Comparison of ENCODE assay signal across 22 cellular contexts in the genomic region with DNA sequence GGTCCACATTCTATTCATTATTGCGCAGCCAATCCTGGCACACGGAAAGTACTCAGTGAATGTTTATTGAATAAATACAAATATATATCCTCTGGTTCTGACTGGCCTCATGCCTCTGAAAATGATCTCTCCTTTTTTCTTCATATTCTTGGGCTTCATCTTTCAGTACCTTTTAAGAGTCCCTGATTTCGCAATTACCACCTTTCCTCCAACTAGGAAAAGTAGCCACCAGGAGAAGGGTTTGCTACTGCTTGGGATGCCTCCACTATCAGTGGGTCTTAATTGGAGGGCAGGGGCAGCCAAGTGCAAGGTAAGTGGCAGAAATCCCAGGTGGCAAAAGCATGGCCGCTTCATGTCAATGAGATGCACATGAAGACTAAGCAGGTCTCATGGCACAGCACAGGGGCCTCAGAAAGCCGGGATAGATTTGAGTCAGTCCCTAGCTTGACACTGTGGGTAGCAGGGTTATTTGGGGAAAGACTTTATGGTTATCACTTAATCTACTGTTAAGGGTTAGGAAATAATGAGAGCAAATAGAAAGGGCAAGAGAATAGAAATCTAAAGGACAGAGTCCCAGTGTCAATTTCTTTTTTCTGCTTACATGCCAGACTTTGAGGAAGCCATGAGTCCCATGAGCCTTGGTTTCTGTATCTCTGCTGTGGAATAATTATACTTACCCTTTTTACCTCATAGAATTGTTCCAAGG.
DNase-seq lines count a peak whose midpoint lies in the region; ATAC-seq, FAIRE-seq and TF ChIP-seq lines count a peak whose summit lies in the region.
"Had no signal": no experiment of that assay in that cellular context is flagged by ENCODE, and none has a peak within 500 bp of the region (broad histone marks: within the 10 kb centered on the region; RNA-seq: fewer than 3 reads in every experiment).

No MANE protein-coding gene starts in this region.

- no peaks in the 10 kb centered on the region for H3K79me1 ChIP-seq in H1 (ENCODE audit: low read depth, low read length)

- no peak for TF ChIP-seq POLR2A in H1 (IDR thresholded peaks at IDR 0.05; ENCODE audit: control extremely low read depth in 1 of 2, low read depth in 2 of 2, low read length in 2 of 2)
- no peak for TF ChIP-seq POLR2A in right lobe of liver (IDR thresholded peaks at IDR 0.05)
- TF ChIP-seq POLR2A in spleen (IDR thresholded peaks at IDR 0.05) = no peak

- no peak for TF ChIP-seq CTCF in H1 (IDR thresholded peaks at IDR 0.05; ENCODE audit: control extremely low read depth in 1 of 3, insufficient read depth in 1 of 3, low read depth in 1 of 3, low read length in 3 of 3)
- no peak for TF ChIP-seq CTCF in right lobe of liver (IDR thresholded peaks at IDR 0.05)
- TF ChIP-seq CTCF in spleen (IDR thresholded peaks at IDR 0.05 in 8 of 11, conservative IDR thresholded peaks at IDR 0.05 in 3 of 11) = no peak

- H3K36me3 ChIP-seq in H1 (ENCODE audit: control insufficient read depth in 2 of 4, insufficient read depth in 4 of 4, low read length in 3 of 4) (no peaks in the 10 kb centered on the region), right lobe of liver (no peaks in the 10 kb centered on the region), spleen (no peaks in the 10 kb centered on the region)

- no peaks in the 10 kb centered on the region for H3K79me2 ChIP-seq in H1 (ENCODE audit: control insufficient read depth in 1 of 2, insufficient read depth in 2 of 2, low read length in 2 of 2)

- H3K27me3 ChIP-seq in H1 (replicated peaks in 1 of 4; ENCODE audit: control insufficient read depth in 3 of 4, extremely low read depth in 1 of 4, insufficient read depth in 3 of 4, low read length in 3 of 4) (0 out of 7 replicates have a peak, but pooled peaks cover 0 to 2% (median 0%) of the 10 kb centered on the region in 4 experiments), right lobe of liver (no peaks in the 10 kb centered on the region), spleen (replicated peaks in 1 of 7) (no peaks in the 10 kb centered on the region)

- no peak overlapping the region for H2AK5ac ChIP-seq in H1 (ENCODE audit: low read depth, low read length)

- H3K4me3 ChIP-seq in H1 (ENCODE audit: extremely low read depth in 1 of 4, insufficient read depth in 2 of 4, low read depth in 3 of 4, low read length in 4 of 4) (no peak overlapping the region), right lobe of liver (no peak overlapping the region), spleen (no peak overlapping the region)
- H3K4me3 ChIP-seq: GM23338 had no signal

- H3K27ac Mint-ChIP-seq in stimulated activated naive CD8-positive, alpha-beta T cell treated with anti-CD3 and anti-CD28 coated beads, Interleukin-15, amount 100 ng/mL, for 72 hours = no peak overlapping the region
- H3K27ac Mint-ChIP-seq: B cell; CD4-positive, alpha-beta memory T cell; GM23338 had no signal

- peaks cover 45% of the 10 kb centered on the region for H3K4me1 Mint-ChIP-seq in stimulated activated naive CD8-positive, alpha-beta T cell treated with anti-CD3 and anti-CD28 coated beads, Interleukin-15, amount 100 ng/mL, for 72 hours

- H3K18ac ChIP-seq in H1 (ENCODE audit: extremely low read depth, low read length) = no peak overlapping the region

- H3K4me3 Mint-ChIP-seq in stimulated activated naive CD8-positive, alpha-beta T cell treated with anti-CD3 and anti-CD28 coated beads, Interleukin-15, amount 100 ng/mL, for 72 hours = no peak overlapping the region
- H3K4me3 Mint-ChIP-seq: B cell; CD4-positive, alpha-beta memory T cell; GM23338 had no signal

- no peak overlapping the region for H2BK15ac ChIP-seq in H1 (ENCODE audit: low read length)

- H3K4me2 ChIP-seq in H1 (ENCODE audit: insufficient read depth in 1 of 2, low read depth in 2 of 2, low read length in 2 of 2) = no peak overlapping the region
- H3K4me2 ChIP-seq: GM23338 had no signal

- peak; percentile 45 for ATAC-seq in stimulated activated naive CD8-positive, alpha-beta T cell treated with anti-CD3 and anti-CD28 coated beads, Interleukin-15, Interleukin-2, amounts not matched to agents 100 U/mL and 50 U/mL, for 24 hours
- no peak for ATAC-seq in stimulated activated naive CD8-positive, alpha-beta T cell treated with anti-CD3 and anti-CD28 coated beads, Interleukin-15, amount 100 ng/mL, for 72 hours
- peak; percentile 34 to 61 (median 44) for ATAC-seq in right lobe of liver
- ATAC-seq: GM23338 had no signal

- H3K27ac ChIP-seq in H1 (ENCODE audit: low read depth, low read length) = no peak overlapping the region
- peak overlapping the region in 1 of 3 donors; percentile 10 for H3K27ac ChIP-seq in right lobe of liver
- no peak overlapping the region for H3K27ac ChIP-seq in spleen
- H3K27ac ChIP-seq: 22Rv1 had no signal

- H2AFZ ChIP-seq in H1 (ENCODE audit: low read length) = no peak overlapping the region
- H2AFZ ChIP-seq: GM23338 had no signal

- no peak overlapping the region for H3K23ac ChIP-seq in H1 (ENCODE audit: insufficient read length)

- no peak for DNase-seq in stimulated activated naive CD8-positive, alpha-beta T cell treated with anti-CD3 and anti-CD28 coated beads, Interleukin-15, Interleukin-2, amounts not matched to agents 100 U/mL and 50 U/mL, for 24 hours
- no peak for DNase-seq in stimulated activated naive CD8-positive, alpha-beta T cell treated with anti-CD3 and anti-CD28 coated beads, Interleukin-15, amount 100 ng/mL, for 72 hours
- DNase-seq in H1 (ENCODE audit: low read depth in 1 of 2, low spot score in 2 of 2) (no peak), right lobe of liver (no peak), ureter (ENCODE audit: low spot score) (no peak), spleen (no peak), epidermal melanocyte (ENCODE audit: insufficient read length, low spot score) (no peak)
- DNase-seq: C1 segment of cervical spinal cord; Calu3; CD4-positive, alpha-beta memory T cell; COR-L47; DMS53; DMS79 treated with DMSO at 0.1 percent for 48 hours; GF-D8; H7; HCEC 1CT had no signal

- no peak overlapping the region for H2BK12ac ChIP-seq in H1 (ENCODE audit: low read depth, low read length)

- H3K9me3 Mint-ChIP-seq in stimulated activated naive CD8-positive, alpha-beta T cell treated with anti-CD3 and anti-CD28 coated beads, Interleukin-15, amount 100 ng/mL, for 72 hours = peaks cover 0 to 1% of the 10 kb centered on the region in 2 donors
- H3K9me3 Mint-ChIP-seq: GM23338 had no signal

- no peak overlapping the region for H3K4ac ChIP-seq in H1 (replicated peaks; ENCODE audit: insufficient read length, low read depth, low read length)

- H4K8ac ChIP-seq in H1 (ENCODE audit: extremely low read depth, insufficient read depth, low read length) = no peak overlapping the region

- H4K91ac ChIP-seq in H1 (replicated peaks; ENCODE audit: insufficient read length, low read length) = no peak overlapping the region

- no peaks in the 10 kb centered on the region for H3K23me2 ChIP-seq in H1 (ENCODE audit: low read depth, low read length)

- TF ChIP-seq EP300 in H1 (IDR thresholded peaks at IDR 0.05; ENCODE audit: borderline replicate concordance in 1 of 2, low read depth in 2 of 2, low read length in 2 of 2) = no peak

- no peak for FAIRE-seq in H1 (lab: Jason Lieb, UNC)
- FAIRE-seq: A204.1, GM12891, GM18507 had no signal

- H3K9me3 ChIP-seq in H1 (ENCODE audit: insufficient read depth in 2 of 2, low read depth in 1 of 2, low read length in 1 of 2) (no peaks in the 10 kb centered on the region), right lobe of liver (no peaks in the 10 kb centered on the region), spleen (no peaks in the 10 kb centered on the region)

- CTCF ChIA-PET in H1 (lab: Charles Lee; ENCODE audit: partially characterized antibody) = interaction anchor here (0.6 to 0.8 kb wide), 2 partner anchors 11 to 120 kb away, joined by 3 to 7 read pairs; no protein-coding TSS in a partner anchor

- no peak overlapping the region for H3K9ac ChIP-seq in H1 (replicated peaks in 1 of 4; ENCODE audit: extremely low read depth in 1 of 4, low read depth in 3 of 4, low read length in 3 of 4)

- H2BK5ac ChIP-seq in H1 (ENCODE audit: low read depth, low read length) = no peak overlapping the region

- H2BK120ac ChIP-seq in H1 (replicated peaks; ENCODE audit: low read depth, low read length) = no peak overlapping the region

- H3K4me1 ChIP-seq in H1 (replicated peaks in 1 of 4; ENCODE audit: control insufficient read depth in 3 of 4, insufficient read depth in 4 of 4, low read length in 3 of 4) (peaks cover 0 to 4% (median under 1%) of the 10 kb centered on the region in 4 experiments; a peak in 3 of 7 replicates), right lobe of liver (peaks cover 0 to 23% (median 3%) of the 10 kb centered on the region in 4 donors), spleen (peaks cover 0 to 21% (median 15%) of the 10 kb centered on the region in 6 donors)

- intact Hi-C loops in right lobe of liver (cut with DNase I) = no loop called here
- intact Hi-C loops in spleen (cut with DNase I; ENCODE audit: low total_unique reads) = no loop called here

- no peak for TF ChIP-seq RAD21 in H1 (IDR thresholded peaks at IDR 0.05 in 1 of 2, conservative IDR thresholded peaks at IDR 0.05 in 1 of 2; ENCODE audit: low read depth in 2 of 2, low read length in 2 of 2)

- no peak overlapping the region for H3K14ac ChIP-seq in H1 (ENCODE audit: insufficient read length)

- H4K5ac ChIP-seq in H1 (ENCODE audit: insufficient read length, low read depth, low read length) = no peak overlapping the region

- H3K27me3 Mint-ChIP-seq in stimulated activated naive CD8-positive, alpha-beta T cell treated with anti-CD3 and anti-CD28 coated beads, Interleukin-15, amount 100 ng/mL, for 72 hours = no peaks in the 10 kb centered on the region
- H3K27me3 Mint-ChIP-seq: B cell had no signal

- no peaks in the 10 kb centered on the region for H4K20me1 ChIP-seq in H1 (replicated peaks in 1 of 2; ENCODE audit: control insufficient read depth in 1 of 2, insufficient read depth in 2 of 2, low read length in 2 of 2)

- H2BK20ac ChIP-seq in H1 (ENCODE audit: low read length) = no peak overlapping the region

- H3K56ac ChIP-seq in H1 (replicated peaks; ENCODE audit: insufficient read length, low read depth, low read length) = no peak overlapping the region

- 98% methylated on average over 5 of the region's 5 CpGs; no CpG with 5 or more reads in 1 of the 2 experiments for WGBS in H1 (ENCODE audit: extremely low coverage in 1 of 2, insufficient coverage in 1 of 2, insufficient read length in 1 of 2, insufficient replicate concordance in 2 of 2, low coverage in 1 of 2, low lambda C conversion rate in 2 of 2, missing lambda C conversion rate in 1 of 2), 2 experiments
- 66% methylated on average over 5 of the region's 5 CpGs for WGBS in right lobe of liver (ENCODE audit: insufficient coverage, low coverage, low lambda C conversion rate, missing lambda C conversion rate)
- WGBS in spleen, 5 donors = 90 to 98% (median 92%) methylated on average over 5 of the region's 5 CpGs

- POLR2A ChIA-PET in H1 (lab: Charles Lee; ENCODE audit: partially characterized antibody) = no interaction called here

TF ChIP-seq in H1, 55 proteins besides CTCF, POLR2A, EP300 and RAD21:
- TF ChIP-seq, protein P1, sequence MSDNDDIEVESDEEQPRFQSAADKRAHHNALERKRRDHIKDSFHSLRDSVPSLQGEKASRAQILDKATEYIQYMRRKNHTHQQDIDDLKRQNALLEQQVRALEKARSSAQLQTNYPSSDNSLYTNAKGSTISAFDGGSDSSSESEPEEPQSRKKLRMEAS (IDR thresholded peaks at IDR 0.05) = no peak
- TF ChIP-seq CEBPB (IDR thresholded peaks at IDR 0.05; ENCODE audit: low read depth, low read length) (peak; percentile 63; the same call in 1 of the 2 replicates), SAP30 (IDR thresholded peaks at IDR 0.05; ENCODE audit: insufficient read depth, insufficient replicate concordance, low read length) (no peak)
TF ChIP-seq in H1: peak in this region for 1.
